8 cellular contexts compared by ENCODE assay signal in genomic region chr14:75979641-75980422, GRCh38. TPM values are rescaled to one million over a fixed set of nuclear protein-coding genes. Genes with fewer than 3 reads are reported as not detected.
DNase-seq lines count a peak whose midpoint lies in the region; ATAC-seq lines count a peak whose summit lies in the region.
"Had no signal": no experiment of that assay in that cellular context is flagged by ENCODE, and none has a peak within 500 bp of the region (broad histone marks: within the 10 kb centered on the region; RNA-seq: fewer than 3 reads in every experiment).

No MANE protein-coding gene starts in this region.

- ATAC-seq in GM18867 (IDR thresholded peaks at IDR 0.05; ENCODE audit: unreplicated experiment) = no peak
- ATAC-seq: mucosa of descending colon had no signal

- H3K27ac ChIP-seq in caudate nucleus (ENCODE audit: low read depth, low read length) = no peak overlapping the region
- peak overlapping the region; percentile 88 for H3K27ac ChIP-seq in temporal lobe (ENCODE audit: low read depth, low read length)

- peak; percentile 38 for DNase-seq in NCI-H2171 (lab: John Stamatoyannopoulos, UW)
- peak in 42 of 61 donors; percentile 14 to 73 (median 34) for DNase-seq in caudate nucleus (lab: John Stamatoyannopoulos, UW)
- DNase-seq in midbrain (lab: John Stamatoyannopoulos, UW) = peak; percentile 32
- DNase-seq in activated CD8-positive, alpha-beta memory T cell treated with anti-CD3 and anti-CD28 coated beads, Interleukin-2, amount 50 U/mL, for 4 hours = no peak
- no peak for DNase-seq in AG08395 (ENCODE audit: low spot score)

RNA-seq across cellular contexts. Expression of gene TGFB3, which starts 2.0 kb away (rescaled TPM):
- 21.4 TPM for total RNA-seq in temporal lobe

RNA-seq across cellular contexts. Expression of gene IFT43, which starts 5.7 kb away (rescaled TPM):
- 18.4 TPM for total RNA-seq in temporal lobe

Comparison
In these comparisons a context has a peak if more than half of its experiments do, and no peak if none do; other contexts are left out.
1. DNase-seq: peak in NCI-H2171 (single experiment), caudate nucleus (42 of 61) and midbrain (single experiment); none in activated CD8-positive, alpha-beta memory T cell treated with anti-CD3 and anti-CD28 coated beads, Interleukin-2, amount 50 U/mL, for 4 hours (single experiment) and AG08395 (single experiment).